Comparison of ENCODE assay signal across 8 cellular contexts in the genomic region with DNA sequence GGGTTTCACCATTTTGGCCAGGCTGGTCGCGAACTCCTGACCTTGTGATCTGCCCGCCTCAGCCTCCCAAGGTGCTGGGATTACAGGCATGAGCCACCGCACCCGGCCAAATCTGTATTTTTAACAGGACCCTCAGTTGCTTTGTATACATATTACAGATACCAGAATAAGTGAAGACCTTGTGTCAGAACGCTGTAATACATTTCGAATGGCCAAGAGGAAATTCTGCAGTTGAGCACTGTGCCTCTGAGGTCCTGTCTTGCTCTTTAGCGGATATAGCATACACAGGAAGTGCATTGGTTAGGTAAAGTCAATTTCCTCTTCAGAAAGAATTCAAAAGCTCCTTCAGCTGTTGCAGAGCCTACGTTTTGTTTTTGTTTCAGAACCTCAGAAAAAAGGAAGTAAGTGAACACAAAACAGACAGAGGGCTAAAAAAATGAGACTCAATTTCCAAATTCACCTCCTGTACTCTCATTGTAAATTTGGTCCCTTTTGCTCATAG. TPM values are rescaled to one million over a fixed set of nuclear protein-coding genes. Genes with fewer than 3 reads are reported as not detected.
DNase-seq lines count a peak whose midpoint lies in the region; ATAC-seq, FAIRE-seq and TF ChIP-seq lines count a peak whose summit lies in the region.

No MANE protein-coding gene starts in this region.

- no peaks in the 10 kb centered on the region for H3K27me3 Mint-ChIP-seq in activated naive CD4-positive, alpha-beta T cell treated with anti-CD3 and anti-CD28 coated beads for 36 hours (ENCODE audit: low read depth)
- H3K27me3 Mint-ChIP-seq in WTC11 (ENCODE audit: low read depth) (no peaks in the 10 kb centered on the region), natural killer cell (ENCODE audit: low read depth in 2 of 2) (no peaks in the 10 kb centered on the region)

- intact Hi-C loops in activated naive CD4-positive, alpha-beta T cell treated with anti-CD3 and anti-CD28 coated beads for 36 hours (cut with micrococcal nuclease): loop anchor here (1.0 to 5.0 kb wide), 3 partner anchors 15 to 447 kb away; a partner anchor contains a TSS
- intact Hi-C loops in natural killer cell (cut with micrococcal nuclease): loop anchor here (2.0 kb wide), 1 partner anchor 14 kb away; no protein-coding TSS in a partner anchor

- no peaks in the 10 kb centered on the region for H3K9me3 Mint-ChIP-seq in activated naive CD4-positive, alpha-beta T cell treated with anti-CD3 and anti-CD28 coated beads for 36 hours
- H3K9me3 Mint-ChIP-seq in WTC11: no peaks in the 10 kb centered on the region
- no peaks in the 10 kb centered on the region for H3K9me3 Mint-ChIP-seq in natural killer cell

- peak; percentile 82 for ATAC-seq in HG03159 (IDR thresholded peaks at IDR 0.05; ENCODE audit: unreplicated experiment)
- ATAC-seq in WTC11: no peak
- ATAC-seq in natural killer cell: peak; percentile 86 to 94 (median 92)

- peaks cover 18% of the 10 kb centered on the region for H3K36me3 Mint-ChIP-seq in activated naive CD4-positive, alpha-beta T cell treated with anti-CD3 and anti-CD28 coated beads for 36 hours (ENCODE audit: low read depth)
- H3K36me3 Mint-ChIP-seq in WTC11 (peaks cover 13% of the 10 kb centered on the region), natural killer cell (peaks cover under 1% of the 10 kb centered on the region)

- peak; percentile 49 for DNase-seq in activated naive CD4-positive, alpha-beta T cell treated with anti-CD3 and anti-CD28 coated beads for 36 hours
- no peak for DNase-seq in activated naive CD4-positive, alpha-beta T cell (lab: John Stamatoyannopoulos, UW)
- no peak for DNase-seq in WTC11 (ENCODE audit: low spot score)
- DNase-seq in natural killer cell: no peak
- no peak for DNase-seq in HTR-8/SVneo (ENCODE audit: insufficient read length, low spot score)
- no peak for DNase-seq in NCI-H1436 treated with DMSO at 0.1 percent for 48 hours (lab: John Stamatoyannopoulos, UW)
- DNase-seq in NK-92 treated with Interleukin-12 subunit alpha and Interleukin-12 subunit beta, amount 100 ng/mL, for 24 hours (lab: John Stamatoyannopoulos, UW): no peak

- no peak for TF ChIP-seq CTCF in WTC11 (IDR thresholded peaks at IDR 0.05)
- TF ChIP-seq CTCF in natural killer cell (IDR thresholded peaks at IDR 0.05): no peak

- CTCF ChIA-PET in activated naive CD4-positive, alpha-beta T cell treated with anti-CD3 and anti-CD28 coated beads for 36 hours (lab: Charles Lee): interaction anchor here (11.0 kb wide), 1 partner anchor 15 kb away, joined by 170 read pairs; a partner anchor contains a TSS
- CTCF ChIA-PET in WTC11 (lab: Charles Lee): interaction anchor here (0.7 kb wide), 1 partner anchor 704 kb away, joined by 5 read pairs; no protein-coding TSS in a partner anchor

- peak overlapping the region; percentile 87 for H3K4me3 Mint-ChIP-seq in activated naive CD4-positive, alpha-beta T cell treated with anti-CD3 and anti-CD28 coated beads for 36 hours
- no peak overlapping the region for H3K4me3 Mint-ChIP-seq in WTC11
- H3K4me3 Mint-ChIP-seq in natural killer cell: peak overlapping the region; percentile 86

- peak overlapping the region; percentile 99 for H3K27ac Mint-ChIP-seq in activated naive CD4-positive, alpha-beta T cell treated with anti-CD3 and anti-CD28 coated beads for 36 hours
- H3K27ac Mint-ChIP-seq in WTC11 (peak overlapping the region; percentile 85), natural killer cell (peak overlapping the region; percentile 94 to 96)

- no peak for FAIRE-seq in HTR-8/SVneo (lab: Jason Lieb, UNC)

- POLR2A ChIA-PET in WTC11 (lab: Charles Lee): interaction anchor here (0.7 kb wide), 1 partner anchor 508 kb away, joined by 10 read pairs; no protein-coding TSS in a partner anchor

- peaks cover 70% of the 10 kb centered on the region for H3K4me1 Mint-ChIP-seq in activated naive CD4-positive, alpha-beta T cell treated with anti-CD3 and anti-CD28 coated beads for 36 hours (ENCODE audit: low read depth)
- H3K4me1 Mint-ChIP-seq in WTC11: peaks cover 25% of the 10 kb centered on the region
- peaks cover 44 to 50% of the 10 kb centered on the region in 2 donors for H3K4me1 Mint-ChIP-seq in natural killer cell

TF ChIP-seq in WTC11, 78 proteins besides CTCF, POLR2A, EP300 and RAD21:
- TF ChIP-seq, protein P1, sequence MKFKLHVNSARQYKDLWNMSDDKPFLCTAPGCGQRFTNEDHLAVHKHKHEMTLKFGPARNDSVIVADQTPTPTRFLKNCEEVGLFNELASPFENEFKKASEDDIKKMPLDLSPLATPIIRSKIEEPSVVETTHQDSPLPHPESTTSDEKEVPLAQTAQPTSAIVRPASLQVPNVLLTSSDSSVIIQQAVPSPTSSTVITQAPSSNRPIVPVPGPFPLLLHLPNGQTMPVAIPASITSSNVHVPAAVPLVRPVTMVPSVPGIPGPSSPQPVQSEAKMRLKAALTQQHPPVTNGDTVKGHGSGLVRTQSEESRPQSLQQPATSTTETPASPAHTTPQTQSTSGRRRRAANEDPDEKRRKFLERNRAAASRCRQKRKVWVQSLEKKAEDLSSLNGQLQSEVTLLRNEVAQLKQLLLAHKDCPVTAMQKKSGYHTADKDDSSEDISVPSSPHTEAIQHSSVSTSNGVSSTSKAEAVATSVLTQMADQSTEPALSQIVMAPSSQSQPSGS (CRISPR knock-in tag; IDR thresholded peaks at IDR 0.05; ENCODE audit: borderline replicate concordance, low read depth): no peak
- TF ChIP-seq ZNF219 (CRISPR knock-in tag; IDR thresholded peaks at IDR 0.05; ENCODE audit: borderline replicate concordance): no peak
- TF ChIP-seq, protein P2, sequence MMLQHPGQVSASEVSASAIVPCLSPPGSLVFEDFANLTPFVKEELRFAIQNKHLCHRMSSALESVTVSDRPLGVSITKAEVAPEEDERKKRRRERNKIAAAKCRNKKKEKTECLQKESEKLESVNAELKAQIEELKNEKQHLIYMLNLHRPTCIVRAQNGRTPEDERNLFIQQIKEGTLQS (CRISPR knock-in tag; conservative IDR thresholded peaks at IDR 0.05): no peak
- no peak for TF ChIP-seq ATF1 (CRISPR knock-in tag; IDR thresholded peaks at IDR 0.05)
- TF ChIP-seq PRRX2 (CRISPR knock-in tag; IDR thresholded peaks at IDR 0.05): no peak
- TF ChIP-seq, protein P3, sequence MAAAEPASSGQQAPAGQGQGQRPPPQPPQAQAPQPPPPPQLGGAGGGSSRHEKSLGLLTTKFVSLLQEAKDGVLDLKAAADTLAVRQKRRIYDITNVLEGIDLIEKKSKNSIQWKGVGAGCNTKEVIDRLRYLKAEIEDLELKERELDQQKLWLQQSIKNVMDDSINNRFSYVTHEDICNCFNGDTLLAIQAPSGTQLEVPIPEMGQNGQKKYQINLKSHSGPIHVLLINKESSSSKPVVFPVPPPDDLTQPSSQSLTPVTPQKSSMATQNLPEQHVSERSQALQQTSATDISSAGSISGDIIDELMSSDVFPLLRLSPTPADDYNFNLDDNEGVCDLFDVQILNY (CRISPR knock-in tag; IDR thresholded peaks at IDR 0.05): no peak
- TF ChIP-seq RELA (CRISPR knock-in tag; IDR thresholded peaks at IDR 0.05; ENCODE audit: borderline replicate concordance): no peak

RNA-seq across cellular contexts. Expression of a gene that starts 15.7 kb away (rescaled TPM):
- total RNA-seq in activated naive CD4-positive, alpha-beta T cell treated with anti-CD3 and anti-CD28 coated beads for 36 hours: 10 to 100 TPM; 47.1 to 47.7 TPM
- total RNA-seq in WTC11 (2021) (17.9 to 21.7 TPM (median 20.6 TPM) in 3 replicates), natural killer cell (10 to 100 TPM; 49.0 to 89.0 (median 62.2) TPM)

RNA-seq across cellular contexts. Expression of a gene that starts 22.9 kb away (rescaled TPM):
- total RNA-seq in activated naive CD4-positive, alpha-beta T cell treated with anti-CD3 and anti-CD28 coated beads for 36 hours: 10 to 100 TPM; 33.3 to 33.5 TPM
- 24.7 to 26.0 TPM (median 25.0 TPM) in 3 replicates for total RNA-seq in WTC11 (2021)
- 1 to 10 TPM; 5.5 to 6.6 (median 5.6) TPM for total RNA-seq in natural killer cell
